8 cellular contexts compared by ENCODE assay signal in the genomic region with DNA sequence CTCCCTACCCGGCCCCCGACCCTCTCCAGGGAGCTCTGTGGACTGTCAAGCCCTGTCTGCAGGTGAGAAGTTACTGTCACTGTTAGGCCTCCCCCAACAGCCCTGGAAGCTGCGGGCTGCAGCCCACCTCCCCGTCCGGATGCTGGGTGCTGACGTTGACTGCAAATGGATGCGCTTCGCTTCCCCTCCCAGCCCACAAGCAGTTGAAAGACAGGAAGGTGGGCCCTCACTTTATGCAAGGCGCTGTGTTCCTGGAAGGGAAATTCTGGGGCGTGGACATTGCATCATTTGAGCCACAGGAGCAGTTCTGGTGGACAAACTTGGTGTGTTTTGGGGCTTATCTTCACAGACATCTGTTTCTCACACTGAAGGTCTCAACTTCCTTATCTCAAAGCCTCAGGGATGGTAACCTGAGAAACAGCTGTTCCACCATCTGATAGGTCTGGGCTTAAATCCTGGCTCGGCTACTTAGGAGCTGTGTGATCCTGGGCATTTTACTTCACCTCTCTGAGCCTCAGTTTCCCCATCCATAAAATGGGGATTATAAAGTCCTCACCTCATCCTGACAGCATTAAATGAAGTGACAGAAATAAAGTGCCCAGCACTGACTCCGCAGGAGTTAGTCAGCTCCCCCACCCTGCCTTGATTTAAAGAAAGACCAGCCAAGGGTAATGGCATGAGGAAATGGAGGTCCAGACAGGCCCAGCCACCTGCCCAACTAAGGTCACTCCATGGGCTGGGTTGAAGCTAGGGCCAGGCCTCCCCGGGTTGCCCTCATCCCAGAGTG. TPM values are rescaled to one million over a fixed set of nuclear protein-coding genes. Genes with fewer than 3 reads are reported as not detected.
DNase-seq lines count a peak whose midpoint lies in the region; ATAC-seq and TF ChIP-seq lines count a peak whose summit lies in the region.

No MANE protein-coding gene starts in this region.

- no peaks in the 10 kb centered on the region for H3K27me3 ChIP-seq in DND-41 (ENCODE audit: insufficient read depth, low read length, poor library complexity)
- H3K27me3 ChIP-seq in neural progenitor cell = no peaks in the 10 kb centered on the region
- no peaks in the 10 kb centered on the region for H3K27me3 ChIP-seq in colonic mucosa

- intact Hi-C loops in colonic mucosa (cut with DNase I) = no loop called here

- H3K36me3 ChIP-seq in DND-41 (ENCODE audit: insufficient read depth, low read length) (no peaks in the 10 kb centered on the region), neural progenitor cell (no peaks in the 10 kb centered on the region), colonic mucosa (no peaks in the 10 kb centered on the region)

- peaks cover 39% of the 10 kb centered on the region for H3K4me1 Mint-ChIP-seq in activated naive CD8-positive, alpha-beta T cell treated with anti-CD3 and anti-CD28 coated beads, Interleukin-2, amount 10 ng/mL, durations not matched to agents 7 days and 5 days
- peaks cover 20 to 28% of the 10 kb centered on the region in 2 donors for H3K4me1 Mint-ChIP-seq in stimulated activated naive B cell treated with anti-CD40 and anti-IgM and Interleukin-4, amounts not matched to agents 10 μg/mL and 1 μg/mL and 100 μg/mL, for 72 hours
- H3K4me1 Mint-ChIP-seq in neural progenitor cell = peaks cover 19% of the 10 kb centered on the region

- peak overlapping the region; percentile 82 for H3K4me3 Mint-ChIP-seq in activated naive CD8-positive, alpha-beta T cell treated with anti-CD3 and anti-CD28 coated beads, Interleukin-2, amount 10 ng/mL, durations not matched to agents 7 days and 5 days
- peak overlapping the region; percentile 25 to 41 for H3K4me3 Mint-ChIP-seq in stimulated activated naive B cell treated with anti-CD40 and anti-IgM and Interleukin-4, amounts not matched to agents 10 μg/mL and 1 μg/mL and 100 μg/mL, for 72 hours
- no peak overlapping the region for H3K4me3 Mint-ChIP-seq in neural progenitor cell

- H3K9ac ChIP-seq in DND-41 (ENCODE audit: low read depth, low read length) (peak overlapping the region; percentile 48), neural progenitor cell (no peak overlapping the region), colonic mucosa (ENCODE audit: low read depth in 2 of 2, low read length in 2 of 2) (no peak overlapping the region)

- H3K9me3 ChIP-seq in DND-41 (ENCODE audit: insufficient read depth, low read length, severe bottlenecking) (no peaks in the 10 kb centered on the region), neural progenitor cell (ENCODE audit: low read depth) (no peaks in the 10 kb centered on the region), colonic mucosa (no peaks in the 10 kb centered on the region)

- H3F3A ChIP-seq in neural progenitor cell (ENCODE audit: low read depth) = no peaks in the 10 kb centered on the region

- H3K4me1 ChIP-seq in DND-41 (ENCODE audit: insufficient read depth, low read length) (peaks cover 28% of the 10 kb centered on the region), neural progenitor cell (peaks cover 2% of the 10 kb centered on the region), colonic mucosa (no peaks in the 10 kb centered on the region)

- peak overlapping the region; percentile 94 for H3K27ac Mint-ChIP-seq in activated naive CD8-positive, alpha-beta T cell treated with anti-CD3 and anti-CD28 coated beads, Interleukin-2, amount 10 ng/mL, durations not matched to agents 7 days and 5 days
- peak overlapping the region; percentile 88 for H3K27ac Mint-ChIP-seq in stimulated activated naive B cell treated with anti-CD40 and anti-IgM and Interleukin-4, amounts not matched to agents 10 μg/mL and 1 μg/mL and 100 μg/mL, for 72 hours
- H3K27ac Mint-ChIP-seq in neural progenitor cell = no peak overlapping the region

- DNase-seq in DND-41 (peak; percentile 92), MV-4-11 (lab: John Stamatoyannopoulos, UW) (peak; percentile 95), HK-2 (ENCODE audit: unreplicated experiment) (no peak), neural progenitor cell (ENCODE audit: low spot score) (no peak), colonic mucosa (no peak)
- peak; percentile 75 for DNase-seq in activated naive CD8-positive, alpha-beta T cell treated with anti-CD3 and anti-CD28 coated beads, Interleukin-2, amount 10 ng/mL, durations not matched to agents 7 days and 5 days
- DNase-seq in stimulated activated naive B cell treated with anti-CD40 and anti-IgM and Interleukin-4, amounts not matched to agents 10 μg/mL and 1 μg/mL and 100 μg/mL, for 72 hours = peak; percentile 48

- H3K27ac ChIP-seq in DND-41 (ENCODE audit: low read length) (peak overlapping the region; percentile 85), neural progenitor cell (no peak overlapping the region), colonic mucosa (no peak overlapping the region)

- H3K36me3 Mint-ChIP-seq in activated naive CD8-positive, alpha-beta T cell treated with anti-CD3 and anti-CD28 coated beads, Interleukin-2, amount 10 ng/mL, durations not matched to agents 7 days and 5 days = no peaks in the 10 kb centered on the region
- no peaks in the 10 kb centered on the region for H3K36me3 Mint-ChIP-seq in stimulated activated naive B cell treated with anti-CD40 and anti-IgM and Interleukin-4, amounts not matched to agents 10 μg/mL and 1 μg/mL and 100 μg/mL, for 72 hours
- H3K36me3 Mint-ChIP-seq in neural progenitor cell = no peaks in the 10 kb centered on the region

- H4K20me1 ChIP-seq in DND-41 (ENCODE audit: insufficient read depth, low read length) (no peaks in the 10 kb centered on the region), neural progenitor cell (ENCODE audit: low read depth) (no peaks in the 10 kb centered on the region)

- H3K4me3 ChIP-seq in DND-41 (ENCODE audit: low read depth in 1 of 2, low read length in 2 of 2) = peak overlapping the region in 1 of 2 experiments; percentile 44; a peak in 2 of 4 replicates
- H3K4me3 ChIP-seq in neural progenitor cell = no peak overlapping the region
- H3K4me3 ChIP-seq in colonic mucosa = no peak overlapping the region

- H3K79me2 ChIP-seq in DND-41 (ENCODE audit: insufficient read depth, low read length) (no peaks in the 10 kb centered on the region), neural progenitor cell (ENCODE audit: low read depth) (no peaks in the 10 kb centered on the region)

- no peaks in the 10 kb centered on the region for H3K9me3 Mint-ChIP-seq in activated naive CD8-positive, alpha-beta T cell treated with anti-CD3 and anti-CD28 coated beads, Interleukin-2, amount 10 ng/mL, durations not matched to agents 7 days and 5 days
- H3K9me3 Mint-ChIP-seq in stimulated activated naive B cell treated with anti-CD40 and anti-IgM and Interleukin-4, amounts not matched to agents 10 μg/mL and 1 μg/mL and 100 μg/mL, for 72 hours = no peaks in the 10 kb centered on the region
- no peaks in the 10 kb centered on the region for H3K9me3 Mint-ChIP-seq in neural progenitor cell

- H2AFZ ChIP-seq in DND-41 (ENCODE audit: low read depth, low read length) (peak overlapping the region; percentile 85), neural progenitor cell (replicated peaks) (no peak overlapping the region)

- H3K4me2 ChIP-seq in DND-41 (ENCODE audit: insufficient read depth, low read length) (peak overlapping the region; percentile 62), neural progenitor cell (no peak overlapping the region)

- peaks cover 6% of the 10 kb centered on the region for H3K27me3 Mint-ChIP-seq in activated naive CD8-positive, alpha-beta T cell treated with anti-CD3 and anti-CD28 coated beads, Interleukin-2, amount 10 ng/mL, durations not matched to agents 7 days and 5 days
- H3K27me3 Mint-ChIP-seq in stimulated activated naive B cell treated with anti-CD40 and anti-IgM and Interleukin-4, amounts not matched to agents 10 μg/mL and 1 μg/mL and 100 μg/mL, for 72 hours = no peaks in the 10 kb centered on the region
- peaks cover 7% of the 10 kb centered on the region for H3K27me3 Mint-ChIP-seq in neural progenitor cell (ENCODE audit: insufficient read depth, low read depth)

- POLR2A ChIA-PET in activated naive CD8-positive, alpha-beta T cell treated with anti-CD3 and anti-CD28 coated beads, Interleukin-2, amount 10 ng/mL, durations not matched to agents 7 days and 5 days (lab: Charles Lee) = interaction anchor here (0.8 to 3.8 kb wide), 8 partner anchors 9 to 311 kb away, joined by 3 to 19 read pairs (median 4); a partner anchor contains a TSS

- ATAC-seq in DND-41 (ENCODE audit: insufficient read depth, low read depth) (peak; percentile 91), GM21381 (IDR thresholded peaks at IDR 0.05; ENCODE audit: unreplicated experiment) (peak; percentile 56)
- ATAC-seq in activated naive CD8-positive, alpha-beta T cell treated with anti-CD3 and anti-CD28 coated beads, Interleukin-2, amount 10 ng/mL, durations not matched to agents 7 days and 5 days (ENCODE audit: low read depth) = peak; percentile 92
- ATAC-seq in stimulated activated naive B cell treated with anti-CD40 and anti-IgM and Interleukin-4, amounts not matched to agents 10 μg/mL and 1 μg/mL and 100 μg/mL, for 72 hours (replicated peaks) = peak; percentile 74 to 78

- no peak for TF ChIP-seq CTCF in DND-41 (IDR thresholded peaks at IDR 0.05; ENCODE audit: borderline replicate concordance, extremely low read depth, low read length, poor library complexity, severe bottlenecking)
- TF ChIP-seq CTCF in neural progenitor cell (IDR thresholded peaks at IDR 0.05) = no peak
- TF ChIP-seq CTCF in colonic mucosa (IDR thresholded peaks at IDR 0.05) = no peak

RNA-seq across cellular contexts. Expression of a gene that starts 4.6 kb away (rescaled TPM):
- under 1 TPM in 1 of 2 experiments, not detected in 1; 0.17 TPM for total RNA-seq in activated naive CD8-positive, alpha-beta T cell treated with anti-CD3 and anti-CD28 coated beads, Interleukin-2, amount 10 ng/mL, durations not matched to agents 7 days and 5 days
- total RNA-seq in neural progenitor cell (ENCODE audit: low replicate concordance) = 0.41 and 0.84 TPM in 2 replicates
- total RNA-seq in colonic mucosa = not detected

RNA-seq across cellular contexts. Expression of a gene that starts 21.9 kb away (rescaled TPM):
- total RNA-seq in activated naive CD8-positive, alpha-beta T cell treated with anti-CD3 and anti-CD28 coated beads, Interleukin-2, amount 10 ng/mL, durations not matched to agents 7 days and 5 days = not detected
- not detected in 2 replicates for total RNA-seq in neural progenitor cell (ENCODE audit: low replicate concordance)
- total RNA-seq in colonic mucosa = under 1 TPM; 0.27 to 0.82 TPM

RNA-seq across cellular contexts. Expression of a gene that starts 45.6 kb away (rescaled TPM):
- total RNA-seq in activated naive CD8-positive, alpha-beta T cell treated with anti-CD3 and anti-CD28 coated beads, Interleukin-2, amount 10 ng/mL, durations not matched to agents 7 days and 5 days = 10 to 100 TPM; 31.1 to 31.4 TPM
- total RNA-seq in neural progenitor cell (ENCODE audit: low replicate concordance) (33.5 and 48.2 TPM in 2 replicates), colonic mucosa (10 to 100 TPM; 17.0 to 26.3 TPM)

Comparison
In these comparisons a context has a peak if more than half of its experiments do, and no peak if none do; other contexts are left out.
1. DNase-seq: peak in DND-41 (single experiment), MV-4-11 (single experiment), activated naive CD8-positive, alpha-beta T cell treated with anti-CD3 and anti-CD28 coated beads, Interleukin-2, amount 10 ng/mL, durations not matched to agents 7 days and 5 days (single experiment) and stimulated activated naive B cell treated with anti-CD40 and anti-IgM and Interleukin-4, amounts not matched to agents 10 μg/mL and 1 μg/mL and 100 μg/mL, for 72 hours (single experiment); none in HK-2 (single experiment), neural progenitor cell (single experiment) and colonic mucosa (single experiment).
2. Peak in every context shown above with its lines, with median percentiles within 50 percentile points of each other: ATAC-seq.